ENCODE assay signal across 14 cellular contexts in genomic region chr17:4600563-4600962, GRCh38. TPM values are rescaled to one million over a fixed set of nuclear protein-coding genes. Genes with fewer than 3 reads are reported as not detected.
A peak's percentile ranks its signal among the peaks of the same experiment; 100 is the strongest.
DNase-seq lines count a peak whose midpoint lies in the region; ATAC-seq and TF ChIP-seq lines count a peak whose summit lies in the region.
"Had no signal": no experiment of that assay in that cellular context is flagged by ENCODE, and none has a peak within 500 bp of the region (broad histone marks: within the 10 kb centered on the region; RNA-seq: fewer than 3 reads in every experiment).

No MANE protein-coding gene starts in this region.

- H3K9me3 ChIP-seq in NT2/D1 (ENCODE audit: insufficient read depth, low read length) (no peaks in the 10 kb centered on the region), iPS-20b (ENCODE audit: insufficient read depth, low read depth, low read length) (no peaks in the 10 kb centered on the region)

- H3K4me1 Mint-ChIP-seq in chondrocyte (ENCODE audit: low read depth), result peaks cover 32% of the 10 kb centered on the region

- H3K4me3 Mint-ChIP-seq in chondrocyte (ENCODE audit: unreplicated experiment), result no peak overlapping the region

- no peak overlapping the region for H3K27ac ChIP-seq in iPS-20b (ENCODE audit: low read length)

- H3K27me3 ChIP-seq in NT2/D1 (ENCODE audit: insufficient read depth, insufficient read length), result no peaks in the 10 kb centered on the region
- H3K27me3 ChIP-seq in iPS-20b (ENCODE audit: insufficient read depth, low read length), result no peaks in the 10 kb centered on the region

- H3K4me1 ChIP-seq in NT2/D1 (ENCODE audit: insufficient read depth, insufficient read length) (peaks cover 17% of the 10 kb centered on the region), iPS-20b (ENCODE audit: insufficient read depth, low read length) (peaks cover 15% of the 10 kb centered on the region; the same call in 1 of the 2 replicates)

- peak; percentile 94 for DNase-seq in ELF-1 (ENCODE audit: low read depth, low spot score)
- DNase-seq in NT2/D1 (ENCODE audit: low read depth, low spot score), result no peak
- no peak for DNase-seq in EL
- DNase-seq in chondrocyte (ENCODE audit: low spot score), result no peak
- DNase-seq: activated CD8-positive, alpha-beta memory T cell treated with anti-CD3 and anti-CD28 coated beads, Interleukin-2, amount 50 U/mL, for 4 hours; AML-193; amygdala; effector memory CD4-positive, alpha-beta T cell had no signal

- ATAC-seq in HG02970 (IDR thresholded peaks at IDR 0.05; ENCODE audit: low FRiP score, unreplicated experiment), result no peak

- no peaks in the 10 kb centered on the region for H3K27me3 Mint-ChIP-seq in chondrocyte (ENCODE audit: low read depth)

- H3K36me3 ChIP-seq in NT2/D1 (ENCODE audit: insufficient read depth, insufficient read length, low read length) (no peaks in the 10 kb centered on the region), iPS-20b (ENCODE audit: insufficient read depth, low read depth, low read length) (no peaks in the 10 kb centered on the region)

- peak overlapping the region; percentile 0 for H3K4me3 ChIP-seq in NT2/D1 (ENCODE audit: insufficient read length, low read depth)
- H3K4me3 ChIP-seq in iPS-20b (ENCODE audit: low read length), result peak overlapping the region; percentile 47

- H3K9me3 Mint-ChIP-seq in chondrocyte (ENCODE audit: low read depth), result no peaks in the 10 kb centered on the region

- TF ChIP-seq CTCF in chondrocyte (IDR thresholded peaks at IDR 0.05), result no peak

- H3K27ac Mint-ChIP-seq in chondrocyte (ENCODE audit: unreplicated experiment), result no peak overlapping the region

- H3K36me3 Mint-ChIP-seq in chondrocyte (ENCODE audit: low read depth), result no peaks in the 10 kb centered on the region

- H3K9ac ChIP-seq in NT2/D1 (ENCODE audit: insufficient read length, low read depth) (peak overlapping the region; percentile 28), iPS-20b (ENCODE audit: low read depth, low read length) (no peak overlapping the region)

RNA-seq across cellular contexts. Expression of gene SMTNL2, which starts 16.2 kb away (rescaled TPM):
- total RNA-seq in chondrocyte, result 0.32 to 0.36 TPM in 2 of 3 replicates, not detected in the other
- total RNA-seq: G401, glomerular endothelial cell, RPMI7951 had no signal

RNA-seq across cellular contexts. Expression of gene GGT6, which starts 40.2 kb away (rescaled TPM):
- total RNA-seq in chondrocyte, result not detected in 3 replicates
- total RNA-seq: G401, glomerular endothelial cell, mesenteric fat pad, RPMI7951 had no signal

RNA-seq across cellular contexts. Expression of gene ALOX15, which starts 40.9 kb away (rescaled TPM):
- 0.15 TPM in 1 of 3 replicates, not detected in the others for total RNA-seq in chondrocyte
- total RNA-seq: glomerular endothelial cell, mesenteric fat pad, RPMI7951 had no signal

RNA-seq across cellular contexts. Expression of gene MYBBP1A, which starts 45.4 kb away (rescaled TPM):
- 33.6 to 58.2 TPM (median 36.4 TPM) in 3 replicates for total RNA-seq in chondrocyte
